Comparison of ENCODE assay signal across 13 cellular contexts in genomic region chr11:47986219-47986618, GRCh38. TPM values are rescaled to one million over a fixed set of nuclear protein-coding genes. Genes with fewer than 3 reads are reported as not detected.
DNase-seq lines count a peak whose midpoint lies in the region; ATAC-seq, FAIRE-seq and TF ChIP-seq lines count a peak whose summit lies in the region.
"Had no signal": no experiment of that assay in that cellular context is flagged by ENCODE, and none has a peak within 500 bp of the region (broad histone marks: within the 10 kb centered on the region; RNA-seq: fewer than 3 reads in every experiment).

No MANE protein-coding gene starts in this region.

- H3K9me3 Mint-ChIP-seq in activated CD4-positive, alpha-beta T cell treated with anti-CD3 and anti-CD28 coated beads, Interleukin-2, amount 10 ng/mL, durations not matched to agents 7 days and 5 days: no peaks in the 10 kb centered on the region
- no peaks in the 10 kb centered on the region for H3K9me3 Mint-ChIP-seq in endodermal cell
- H3K9me3 Mint-ChIP-seq: activated T-cell treated with anti-CD3 and anti-CD28 coated beads, Interleukin-2, amount 50 U/mL, for 72 hours had no signal

- H3K4me3 ChIP-seq in Panc1 (ENCODE audit: low read depth in 2 of 2, low read length in 2 of 2): no peak overlapping the region
- H3K4me3 ChIP-seq in endodermal cell (ENCODE audit: low read length): no peak overlapping the region
- no peak overlapping the region for H3K4me3 ChIP-seq in small intestine (ENCODE audit: low read depth in 1 of 2, low read length in 2 of 2)
- H3K4me3 ChIP-seq: MG63, SK-N-MC had no signal

- ATAC-seq in Panc1: no peak
- ATAC-seq: activated T-cell treated with anti-CD3 and anti-CD28 coated beads, Interleukin-2, amount 50 U/mL, for 72 hours had no signal

- CTCF ChIA-PET in activated CD4-positive, alpha-beta T cell treated with anti-CD3 and anti-CD28 coated beads, Interleukin-2, amount 10 ng/mL, durations not matched to agents 7 days and 5 days (lab: Charles Lee): interaction anchor here (1.5 kb wide), 1 partner anchor 9 kb away, joined by 4 read pairs; no protein-coding TSS in a partner anchor
- CTCF ChIA-PET in Panc1 (lab: Charles Lee): no interaction called here

- POLR2A ChIA-PET in activated CD4-positive, alpha-beta T cell treated with anti-CD3 and anti-CD28 coated beads, Interleukin-2, amount 10 ng/mL, durations not matched to agents 7 days and 5 days (lab: Charles Lee): no interaction called here
- POLR2A ChIA-PET in Panc1 (lab: Charles Lee): no interaction called here

- H3K27ac ChIP-seq in Panc1 (ENCODE audit: low read length) (peak overlapping the region; percentile 54), endodermal cell (ENCODE audit: low read depth, low read length) (no peak overlapping the region), small intestine (ENCODE audit: low read depth in 1 of 2, low read length in 1 of 2) (peak overlapping the region; percentile 43 to 62)
- H3K27ac ChIP-seq: SK-N-MC had no signal

- H3K4me1 ChIP-seq in Panc1 (ENCODE audit: control insufficient read depth, insufficient read depth, low read length) (peaks cover 65% of the 10 kb centered on the region), endodermal cell (ENCODE audit: control insufficient read depth, insufficient read depth, low read length) (peaks cover 19% of the 10 kb centered on the region), small intestine (ENCODE audit: control insufficient read depth in 2 of 2, insufficient read depth in 1 of 2, low read depth in 1 of 2, low read length in 1 of 2) (peaks cover 0 to 14% of the 10 kb centered on the region in 2 donors)

- no peaks in the 10 kb centered on the region for H3K27me3 Mint-ChIP-seq in activated CD4-positive, alpha-beta T cell treated with anti-CD3 and anti-CD28 coated beads, Interleukin-2, amount 10 ng/mL, durations not matched to agents 7 days and 5 days
- H3K27me3 Mint-ChIP-seq in endodermal cell (ENCODE audit: insufficient read depth): no peaks in the 10 kb centered on the region

- FAIRE-seq in small intestine (lab: Jason Lieb, UNC): no peak

- DNase-seq in activated CD4-positive, alpha-beta T cell treated with anti-CD3 and anti-CD28 coated beads, Interleukin-2, amount 10 ng/mL, durations not matched to agents 7 days and 5 days: no peak
- DNase-seq in activated CD4-positive, alpha-beta T cell treated with anti-CD3 and anti-CD28 coated beads for 4 hours: no peak
- DNase-seq in Panc1 (ENCODE audit: low read depth, low spot score) (no peak), endodermal cell (no peak), small intestine (peak; percentile 67), NCI-H446 (lab: John Stamatoyannopoulos, UW) (no peak), NCI-H2196 treated with DMSO at 0.1 percent for 48 hours (lab: John Stamatoyannopoulos, UW; ENCODE audit: unreplicated experiment) (no peak), SW 1271 (lab: John Stamatoyannopoulos, UW) (no peak)
- DNase-seq: ACHN; activated T-cell treated with anti-CD3 and anti-CD28 coated beads, Interleukin-2, amount 50 U/mL, for 72 hours; MG63; NCI-H2171 treated with DMSO at 0.1 percent for 48 hours had no signal

- in situ Hi-C loops in Panc1 (cut with HindIII; ENCODE audit: low pct_unique_long_range_greater_than_20kb, low sequenced_read_pairs): no loop called here

- H3K27ac Mint-ChIP-seq in activated CD4-positive, alpha-beta T cell treated with anti-CD3 and anti-CD28 coated beads, Interleukin-2, amount 10 ng/mL, durations not matched to agents 7 days and 5 days: peak overlapping the region; percentile 46
- peak overlapping the region; percentile 58 for H3K27ac Mint-ChIP-seq in endodermal cell

- H3K36me3 ChIP-seq in Panc1 (ENCODE audit: control insufficient read depth, insufficient read depth, low read length) (no peaks in the 10 kb centered on the region), endodermal cell (ENCODE audit: control insufficient read depth, insufficient read depth, low read length) (no peaks in the 10 kb centered on the region), small intestine (ENCODE audit: control insufficient read depth in 2 of 2, insufficient read depth in 2 of 2, low read length in 2 of 2) (no peaks in the 10 kb centered on the region)

- no peaks in the 10 kb centered on the region for H3K27me3 ChIP-seq in Panc1 (ENCODE audit: control insufficient read depth, insufficient read depth, low read length)
- no peaks in the 10 kb centered on the region for H3K27me3 ChIP-seq in endodermal cell (ENCODE audit: control insufficient read depth, insufficient read depth, low read length, poor library complexity, severe bottlenecking)
- no peaks in the 10 kb centered on the region for H3K27me3 ChIP-seq in small intestine (ENCODE audit: control insufficient read depth in 2 of 2, insufficient read depth in 2 of 2, low read length in 2 of 2)
- H3K27me3 ChIP-seq: MG63 had no signal

- WGBS in endodermal cell (ENCODE audit: insufficient coverage in 1 of 2, insufficient read length in 1 of 2), 2 experiments: 86 to 92% methylated on average over 5 of the region's 5 CpGs
- 77 to 92% (median 84%) methylated on average over 5 of the region's 5 CpGs for WGBS in small intestine, 3 donors

- peaks cover 54% of the 10 kb centered on the region for H3K36me3 Mint-ChIP-seq in activated CD4-positive, alpha-beta T cell treated with anti-CD3 and anti-CD28 coated beads, Interleukin-2, amount 10 ng/mL, durations not matched to agents 7 days and 5 days (ENCODE audit: low read depth)
- peaks cover 9% of the 10 kb centered on the region for H3K36me3 Mint-ChIP-seq in endodermal cell (ENCODE audit: low read depth)

- no peak overlapping the region for H3K9ac ChIP-seq in endodermal cell (ENCODE audit: extremely low read depth, low read length, poor library complexity, severe bottlenecking)

- H3K9me3 ChIP-seq in Panc1 (ENCODE audit: control insufficient read depth, insufficient read depth, low read depth, low read length) (no peaks in the 10 kb centered on the region), endodermal cell (ENCODE audit: control insufficient read depth, low read length) (no peaks in the 10 kb centered on the region), small intestine (ENCODE audit: control insufficient read depth, low read depth) (no peaks in the 10 kb centered on the region)
- H3K9me3 ChIP-seq: MG63 had no signal

- TF ChIP-seq CTCF in Panc1 (IDR thresholded peaks at IDR 0.05): no peak
- TF ChIP-seq CTCF in endodermal cell (conservative IDR thresholded peaks at IDR 0.05): no peak

- intact Hi-C loops in Panc1 (cut with micrococcal nuclease; ENCODE audit: unreplicated experiment): no loop called here

- no TSS peak for BruUV-seq in Panc1 (replicated peaks; lab: Mats Ljungman, UMichigan)

- H3K4me1 Mint-ChIP-seq in activated CD4-positive, alpha-beta T cell treated with anti-CD3 and anti-CD28 coated beads, Interleukin-2, amount 10 ng/mL, durations not matched to agents 7 days and 5 days: peaks cover 68% of the 10 kb centered on the region
- peaks cover 42% of the 10 kb centered on the region for H3K4me1 Mint-ChIP-seq in endodermal cell

- no peak overlapping the region for H3K4me3 Mint-ChIP-seq in activated CD4-positive, alpha-beta T cell treated with anti-CD3 and anti-CD28 coated beads, Interleukin-2, amount 10 ng/mL, durations not matched to agents 7 days and 5 days
- H3K4me3 Mint-ChIP-seq in endodermal cell: no peak overlapping the region

RNA-seq across cellular contexts. Expression of gene PTPRJ, which starts 5.9 kb away (rescaled TPM):
- total RNA-seq in activated CD4-positive, alpha-beta T cell treated with anti-CD3 and anti-CD28 coated beads, Interleukin-2, amount 10 ng/mL, durations not matched to agents 7 days and 5 days: 10 to 100 TPM; 75.2 to 81.3 TPM
- total RNA-seq in Panc1 (2021; ENCODE audit: unreplicated experiment): 73.6 TPM
- polyA plus RNA-seq in Panc1 (2012; ENCODE audit: insufficient read length): 22.0 TPM
- total RNA-seq in endodermal cell: 10 to 100 TPM; 26.5 to 37.4 TPM
- 11.9 TPM for polyA plus RNA-seq in endodermal cell (2013, experiment 1 of 2)
- polyA plus RNA-seq in endodermal cell (2013, experiment 2 of 2): 12.4 TPM
- 1 to 10 TPM; 4.9 to 7.6 (median 6.9) TPM for polyA plus RNA-seq in small intestine
